ENCODE assay signal across 23 cellular contexts in genomic region chrX:8358302-8358701, GRCh38.
"Had no signal": no experiment of that assay in that cellular context is flagged by ENCODE, and none has a peak within 500 bp of the region (broad histone marks: within the 10 kb centered on the region; RNA-seq: fewer than 3 reads in every experiment).

No MANE protein-coding gene starts in this region.

- H3K4me3 ChIP-seq: colonic mucosa, coronary artery, dorsolateral prefrontal cortex, esophagus muscularis mucosa, esophagus squamous epithelium, gastroesophageal sphincter, heart left ventricle, heart right ventricle had no signal

- H3K4me1 ChIP-seq: colonic mucosa, esophagus muscularis mucosa, esophagus squamous epithelium, foreskin keratinocyte, gastroesophageal sphincter, heart left ventricle, heart right ventricle had no signal

- DNase-seq: colonic mucosa; cortex of kidney; dermis blood vessel endothelial cell; dorsolateral prefrontal cortex; effector CD4-positive, alpha-beta T cell; effector CD8-positive, alpha-beta T cell; effector memory CD4-positive, alpha-beta T cell; effector memory CD8-positive, alpha-beta T cell; endodermal cell; erythroblast; esophagus squamous epithelium; foreskin fibroblast; foreskin keratinocyte; foreskin melanocyte; glutamatergic neuron; head of caudate nucleus; heart left ventricle; heart right ventricle had no signal

- H3K36me3 ChIP-seq: colonic mucosa, esophagus muscularis mucosa, esophagus squamous epithelium, gastroesophageal sphincter, heart left ventricle, heart right ventricle had no signal

- H3K9me3 ChIP-seq: colonic mucosa, esophagus muscularis mucosa, esophagus squamous epithelium, gastroesophageal sphincter, heart left ventricle had no signal

- H3K27ac ChIP-seq: colonic mucosa, coronary artery, dorsolateral prefrontal cortex, epithelial cell of prostate, esophagus muscularis mucosa, esophagus squamous epithelium, foreskin keratinocyte, gastroesophageal sphincter, heart left ventricle, heart right ventricle had no signal

- ATAC-seq: effector memory CD8-positive, alpha-beta T cell; esophagus mucosa; foreskin keratinocyte; gastroesophageal sphincter; heart left ventricle; heart right ventricle had no signal

- H3K27me3 ChIP-seq: colonic mucosa, esophagus muscularis mucosa, esophagus squamous epithelium, foreskin keratinocyte, gastroesophageal sphincter, heart left ventricle, heart right ventricle had no signal
